Comparison of ENCODE assay signal across 9 cellular contexts in genomic region chr3:58059349-58060321, GRCh38. TPM values are rescaled to one million over a fixed set of nuclear protein-coding genes. Genes with fewer than 3 reads are reported as not detected.
DNase-seq lines count a peak whose midpoint lies in the region; ATAC-seq and TF ChIP-seq lines count a peak whose summit lies in the region.
"Had no signal": no experiment of that assay in that cellular context is flagged by ENCODE, and none has a peak within 500 bp of the region (broad histone marks: within the 10 kb centered on the region; RNA-seq: fewer than 3 reads in every experiment).

No MANE protein-coding gene starts in this region.

- H3K14ac ChIP-seq in neuronal stem cell (ENCODE audit: low read length), result no peak overlapping the region

- DNase-seq in D341Med (ENCODE audit: low spot score), result peak; percentile 14
- peak; percentile 28 to 68 (median 62) for DNase-seq in Peyer's patch
- DNase-seq in fibroblast of lung (ENCODE audit: low read depth in 2 of 2), result peak; percentile 91 to 95
- DNase-seq in neuronal stem cell (ENCODE audit: low spot score), result no peak
- no peak for DNase-seq in 8988T
- no peak for DNase-seq in CD4-positive, alpha-beta T cell
- DNase-seq: Karpas-422 had no signal

- no peak overlapping the region for H3K4me3 Mint-ChIP-seq in CD4-positive, alpha-beta T cell

- CTCF ChIA-PET in CD4-positive, alpha-beta T cell (lab: Charles Lee), result no interaction called here

- peaks cover 12% of the 10 kb centered on the region for H3K36me3 Mint-ChIP-seq in CD4-positive, alpha-beta T cell (ENCODE audit: low read depth)

- H3K4ac ChIP-seq in neuronal stem cell (ENCODE audit: low read length), result no peak overlapping the region

- H3K27me3 ChIP-seq in Peyer's patch (no peaks in the 10 kb centered on the region), fibroblast of lung (ENCODE audit: control insufficient read depth, insufficient read depth, low read length) (no peaks in the 10 kb centered on the region), neuronal stem cell (ENCODE audit: control insufficient read depth in 3 of 3, insufficient read depth in 3 of 3, low read depth in 1 of 3, low read length in 3 of 3) (no peaks in the 10 kb centered on the region)
- no peaks in the 10 kb centered on the region for H3K27me3 ChIP-seq in CD4-positive, alpha-beta T cell (ENCODE audit: control insufficient read depth, insufficient read depth, low read length)

- no peak overlapping the region for H3K23ac ChIP-seq in neuronal stem cell (ENCODE audit: low read depth, low read length, poor library complexity)

- peaks cover 28% of the 10 kb centered on the region for H3K4me1 Mint-ChIP-seq in CD4-positive, alpha-beta T cell (ENCODE audit: low read depth)

- POLR2A ChIA-PET in CD4-positive, alpha-beta T cell (lab: Charles Lee), result no interaction called here

- peaks cover 52% of the 10 kb centered on the region for H3K79me2 ChIP-seq in fibroblast of lung (ENCODE audit: control insufficient read depth, insufficient read depth, low read length)

- H3K9me3 ChIP-seq in Peyer's patch (no peaks in the 10 kb centered on the region), fibroblast of lung (ENCODE audit: control insufficient read depth, insufficient read depth, low read depth, low read length) (no peaks in the 10 kb centered on the region), neuronal stem cell (replicated peaks in 1 of 2; ENCODE audit: control insufficient read depth in 2 of 2, insufficient read depth in 1 of 2, low read depth in 1 of 2, low read length in 2 of 2) (no peaks in the 10 kb centered on the region)
- no peaks in the 10 kb centered on the region for H3K9me3 ChIP-seq in CD4-positive, alpha-beta T cell (ENCODE audit: control insufficient read depth, low read length)

- H3K4me2 ChIP-seq in fibroblast of lung (ENCODE audit: extremely low read depth, insufficient read depth, low read length) (peak overlapping the region; percentile 59), neuronal stem cell (ENCODE audit: insufficient read depth, low read length, poor library complexity, severe bottlenecking) (no peak overlapping the region)

- H2BK120ac ChIP-seq in neuronal stem cell (ENCODE audit: low read depth, low read length), result no peak overlapping the region

- no peak for TF ChIP-seq POLR2A in Peyer's patch (IDR thresholded peaks at IDR 0.05)

- H3K36me3 ChIP-seq in Peyer's patch (no peaks in the 10 kb centered on the region), fibroblast of lung (ENCODE audit: control insufficient read depth, insufficient read depth, low read length) (no peaks in the 10 kb centered on the region), neuronal stem cell (replicated peaks in 1 of 2; ENCODE audit: control insufficient read depth in 2 of 2, insufficient read depth in 2 of 2, low read length in 2 of 2) (no peaks in the 10 kb centered on the region)

- intact Hi-C loops in CD4-positive, alpha-beta T cell (cut with DNase I, micrococcal nuclease), result no loop called here

- WGBS in neuronal stem cell (ENCODE audit: extremely low coverage in 2 of 2, insufficient read length in 2 of 2, insufficient replicate concordance in 1 of 2), 2 donors, result no CpG with 5 or more reads among the region's 15 CpGs

- TF ChIP-seq CTCF in Peyer's patch (IDR thresholded peaks at IDR 0.05) (no peak), fibroblast of lung (conservative IDR thresholded peaks at IDR 0.05 in 1 of 2, IDR thresholded peaks at IDR 0.05 in 1 of 2; ENCODE audit: low read depth in 1 of 2, low read length in 2 of 2) (no peak)
- no peak for TF ChIP-seq CTCF in CD4-positive, alpha-beta T cell (IDR thresholded peaks at IDR 0.05)

- no peaks in the 10 kb centered on the region for H4K20me1 ChIP-seq in fibroblast of lung (ENCODE audit: control insufficient read depth, extremely low read depth, insufficient read depth, low read length)

- no peak overlapping the region for H4K8ac ChIP-seq in neuronal stem cell (ENCODE audit: low read depth, low read length)

- no peak overlapping the region for H2AK5ac ChIP-seq in neuronal stem cell (ENCODE audit: low read depth, low read length)

- H3K18ac ChIP-seq in neuronal stem cell (ENCODE audit: low read length), result peak overlapping the region; percentile 21

- H3K79me1 ChIP-seq in neuronal stem cell (ENCODE audit: low read depth, low read length), result no peaks in the 10 kb centered on the region

- H3K4me3 ChIP-seq in Peyer's patch, result no peak overlapping the region
- H3K4me3 ChIP-seq in fibroblast of lung (replicated peaks in 1 of 4; ENCODE audit: control extremely low read depth in 1 of 4, insufficient read depth in 1 of 4, low read depth in 3 of 4, low read length in 4 of 4), result peak overlapping the region in 2 of 4 experiments; percentile 1 to 18
- no peak overlapping the region for H3K4me3 ChIP-seq in neuronal stem cell (ENCODE audit: low read length in 2 of 2)

- ATAC-seq in activated CD4-positive, CD25-positive, alpha-beta regulatory T cell treated with anti-CD3 and anti-CD28 coated beads, Interleukin-2, amount 50 U/mL, for 24 hours, result no peak
- no peak for ATAC-seq in CD4-positive, alpha-beta T cell (ENCODE audit: poor library complexity)
- no peak for ATAC-seq in GM21723 (IDR thresholded peaks at IDR 0.05; ENCODE audit: unreplicated experiment)

- H4K91ac ChIP-seq in neuronal stem cell (ENCODE audit: low read depth, low read length, poor library complexity), result no peak overlapping the region

- no peaks in the 10 kb centered on the region for H3K27me3 Mint-ChIP-seq in CD4-positive, alpha-beta T cell

- H3K9ac ChIP-seq in fibroblast of lung (ENCODE audit: insufficient read depth, low read length) (peak overlapping the region; percentile 20), neuronal stem cell (ENCODE audit: low read depth, low read length, poor library complexity) (no peak overlapping the region)

- H3K27ac ChIP-seq in Peyer's patch (peak overlapping the region; percentile 38 to 77 (median 63)), fibroblast of lung (ENCODE audit: insufficient read depth, low read length) (peak overlapping the region; percentile 85), neuronal stem cell (replicated peaks; ENCODE audit: low read length) (no peak overlapping the region)
- no peak overlapping the region for H3K27ac ChIP-seq in CD4-positive, alpha-beta T cell (ENCODE audit: low read depth, low read length)

- H2BK12ac ChIP-seq in neuronal stem cell (ENCODE audit: low read length), result no peak overlapping the region

- no peaks in the 10 kb centered on the region for H3K9me3 Mint-ChIP-seq in CD4-positive, alpha-beta T cell

- H2AFZ ChIP-seq in fibroblast of lung (ENCODE audit: low read length), result no peak overlapping the region
- H2AFZ ChIP-seq in neuronal stem cell (ENCODE audit: low read length), result no peak overlapping the region

- no peak overlapping the region for H3K27ac Mint-ChIP-seq in CD4-positive, alpha-beta T cell

- no peak overlapping the region for H2BK15ac ChIP-seq in neuronal stem cell (ENCODE audit: low read length)

- H2BK5ac ChIP-seq in neuronal stem cell (ENCODE audit: low read length), result no peak overlapping the region

- H3K4me1 ChIP-seq in Peyer's patch (peaks cover 0 to 61% (median 5%) of the 10 kb centered on the region in 4 donors), fibroblast of lung (ENCODE audit: control insufficient read depth, extremely low read depth, insufficient read depth, low read length) (peaks cover 27% of the 10 kb centered on the region), neuronal stem cell (ENCODE audit: control insufficient read depth in 2 of 2, insufficient read depth in 1 of 2, low read depth in 1 of 2, low read length in 2 of 2) (peaks cover 2 to 20% of the 10 kb centered on the region in 2 donors)

RNA-seq across cellular contexts. Expression of gene FLNB, which starts 51.4 kb away (rescaled TPM):
- total RNA-seq in Peyer's patch (100 to 1,000 TPM; 116 to 533 (median 439) TPM), fibroblast of lung (51.6 and 81.7 TPM in 2 replicates)
- 47.9 and 105 TPM in 2 replicates for polyA plus RNA-seq in fibroblast of lung
- polyA plus RNA-seq in fibroblast of lung (2012), result 58.4 and 119 TPM in 2 replicates
- polyA minus RNA-seq in fibroblast of lung (ENCODE audit: low replicate concordance), result 157 and 358 TPM in 2 replicates
- polyA plus RNA-seq in neuronal stem cell (2013, experiment 1 of 2), result 19.0 TPM
- polyA plus RNA-seq in neuronal stem cell (2013, experiment 2 of 2), result 20.1 TPM
- total RNA-seq in CD4-positive, alpha-beta T cell, result 10 to 100 TPM; 39.7 to 42.1 TPM

Comparison
In these comparisons a context has a peak if more than half of its experiments do, and no peak if none do; other contexts are left out.
1. DNase-seq: peak in D341Med (single experiment), Peyer's patch (3 of 3) and fibroblast of lung (2 of 2); none in neuronal stem cell (single experiment), 8988T (single experiment) and CD4-positive, alpha-beta T cell (0 of 10).
2. H3K27ac ChIP-seq: peak in Peyer's patch (4 of 4) and fibroblast of lung (single experiment); none in neuronal stem cell (single experiment) and CD4-positive, alpha-beta T cell (single experiment).